21 cellular contexts compared by ENCODE assay signal in the genomic region with DNA sequence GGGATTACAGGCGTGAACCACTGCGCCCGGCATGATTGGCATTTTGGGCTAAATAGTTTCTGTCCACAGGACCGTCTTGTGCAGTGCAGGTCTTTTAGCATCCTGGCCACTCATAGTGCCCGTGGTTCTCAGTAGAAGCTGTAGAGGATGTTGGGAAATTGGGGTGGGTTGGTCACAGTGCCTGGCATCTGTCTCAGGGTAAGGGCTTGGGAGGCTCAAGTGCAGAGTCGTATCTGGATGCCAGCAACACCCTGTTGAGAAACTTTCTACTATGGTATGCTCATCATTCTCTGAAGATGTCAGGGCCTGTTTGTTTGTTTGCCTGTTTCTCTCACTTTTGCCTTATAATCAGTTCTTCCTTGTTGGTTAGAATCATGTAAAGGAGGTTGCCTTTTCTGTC. TPM values are rescaled to one million over a fixed set of nuclear protein-coding genes. Genes with fewer than 3 reads are reported as not detected.
DNase-seq lines count a peak whose midpoint lies in the region; ATAC-seq and TF ChIP-seq lines count a peak whose summit lies in the region.
"Had no signal": no experiment of that assay in that cellular context is flagged by ENCODE, and none has a peak within 500 bp of the region (broad histone marks: within the 10 kb centered on the region; RNA-seq: fewer than 3 reads in every experiment).

No MANE protein-coding gene starts in this region.

- H3K9me3 ChIP-seq in BLaER1: no peaks in the 10 kb centered on the region
- H3K9me3 ChIP-seq in CD4-positive, alpha-beta T cell (ENCODE audit: control insufficient read depth, low read length): no peaks in the 10 kb centered on the region
- H3K9me3 ChIP-seq: adrenal gland, breast epithelium, prostate gland, tibial nerve had no signal

- peak overlapping the region; percentile 63; the same call in 1 of the 2 replicates for H3K4me2 ChIP-seq in BLaER1

- peaks cover 56% of the 10 kb centered on the region for H3K36me3 Mint-ChIP-seq in CD4-positive, alpha-beta T cell (ENCODE audit: low read depth)
- H3K36me3 Mint-ChIP-seq in activated CD8-positive, alpha-beta T cell treated with anti-CD3 and anti-CD28 coated beads, Interleukin-2, amount 10 ng/mL, durations not matched to agents 7 days and 5 days (ENCODE audit: low read depth): peaks cover 35% of the 10 kb centered on the region
- peaks cover 11 to 15% of the 10 kb centered on the region in 2 donors for H3K36me3 Mint-ChIP-seq in naive B cell

- H3K27ac ChIP-seq in BLaER1: no peak overlapping the region
- H3K27ac ChIP-seq in CD4-positive, alpha-beta T cell (ENCODE audit: low read depth, low read length): no peak overlapping the region
- H3K27ac ChIP-seq: adrenal gland, breast epithelium, prostate gland, tibial nerve had no signal

- no peak for TF ChIP-seq CTCF in CD4-positive, alpha-beta T cell (IDR thresholded peaks at IDR 0.05)

- peaks cover 84% of the 10 kb centered on the region for H3K36me3 ChIP-seq in BLaER1
- H3K36me3 ChIP-seq: breast epithelium had no signal

- H3K27me3 ChIP-seq in BLaER1: no peaks in the 10 kb centered on the region
- no peaks in the 10 kb centered on the region for H3K27me3 ChIP-seq in CD4-positive, alpha-beta T cell (ENCODE audit: control insufficient read depth, insufficient read depth, low read length)
- H3K27me3 ChIP-seq: adrenal gland, breast epithelium, tibial nerve had no signal

- H3K4me1 Mint-ChIP-seq in CD4-positive, alpha-beta T cell (ENCODE audit: low read depth): peaks cover 67% of the 10 kb centered on the region
- peaks cover 34% of the 10 kb centered on the region for H3K4me1 Mint-ChIP-seq in activated CD8-positive, alpha-beta T cell treated with anti-CD3 and anti-CD28 coated beads, Interleukin-2, amount 10 ng/mL, durations not matched to agents 7 days and 5 days (ENCODE audit: low read depth)
- H3K4me1 Mint-ChIP-seq in naive B cell: peaks cover 56 to 87% (median 69%) of the 10 kb centered on the region in 3 donors

- peaks cover 42% of the 10 kb centered on the region for H3K4me1 ChIP-seq in BLaER1

- CTCF ChIA-PET in CD4-positive, alpha-beta T cell (lab: Charles Lee): no interaction called here
- CTCF ChIA-PET in activated CD8-positive, alpha-beta T cell treated with anti-CD3 and anti-CD28 coated beads, Interleukin-2, amount 10 ng/mL, durations not matched to agents 7 days and 5 days (lab: Charles Lee): no interaction called here

- no peak for DNase-seq in CD4-positive, alpha-beta T cell
- no peak for DNase-seq in activated CD8-positive, alpha-beta T cell treated with anti-CD3 and anti-CD28 coated beads, Interleukin-2, amount 10 ng/mL, durations not matched to agents 7 days and 5 days
- no peak for DNase-seq in naive B cell
- no peak for DNase-seq in activated CD4-positive, alpha-beta T cell treated with anti-CD3 and anti-CD28 coated beads for 48 hours
- DNase-seq: activated CD4-positive, alpha-beta T cell treated with anti-CD3 and anti-CD28 coated beads, Interleukin-2, amount 50 U/mL, for 1 hour; activated CD8-positive, alpha-beta memory T cell treated with anti-CD3 and anti-CD28 coated beads, Interleukin-2, amount 50 U/mL, for 48 hours; adrenal gland; cortex of kidney; EL; NCI-H1417; NCI-H510A treated with DMSO at 0.1 percent for 48 hours; stimulated activated CD4-positive, alpha-beta T cell treated with anti-CD3 and anti-CD28 coated beads, Interleukin-1b, Interleukin-23, amount 100 ng/mL, for 48 hours; stimulated activated naive CD4-positive, alpha-beta T cell treated with Interleukin-2 at 50 U/mL for 16 hours had no signal

- intact Hi-C loops in CD4-positive, alpha-beta T cell (cut with DNase I, micrococcal nuclease): no loop called here

- no peaks in the 10 kb centered on the region for H3K9me3 Mint-ChIP-seq in CD4-positive, alpha-beta T cell
- H3K9me3 Mint-ChIP-seq in activated CD8-positive, alpha-beta T cell treated with anti-CD3 and anti-CD28 coated beads, Interleukin-2, amount 10 ng/mL, durations not matched to agents 7 days and 5 days (ENCODE audit: insufficient read depth): no peaks in the 10 kb centered on the region
- H3K9me3 Mint-ChIP-seq in naive B cell: no peaks in the 10 kb centered on the region
- H3K9me3 Mint-ChIP-seq: neural crest cell had no signal

- peak overlapping the region; percentile 25 for H3K27ac Mint-ChIP-seq in CD4-positive, alpha-beta T cell
- H3K27ac Mint-ChIP-seq in activated CD8-positive, alpha-beta T cell treated with anti-CD3 and anti-CD28 coated beads, Interleukin-2, amount 10 ng/mL, durations not matched to agents 7 days and 5 days: peak overlapping the region; percentile 41
- H3K27ac Mint-ChIP-seq in naive B cell: peak overlapping the region in 4 of 6 donors; percentile 52 to 95 (median 79)

- no peak overlapping the region for H3K9ac ChIP-seq in BLaER1

- H3K4me3 Mint-ChIP-seq in CD4-positive, alpha-beta T cell: no peak overlapping the region
- H3K4me3 Mint-ChIP-seq in activated CD8-positive, alpha-beta T cell treated with anti-CD3 and anti-CD28 coated beads, Interleukin-2, amount 10 ng/mL, durations not matched to agents 7 days and 5 days: no peak overlapping the region
- H3K4me3 Mint-ChIP-seq in naive B cell: peak overlapping the region in 5 of 8 donors; percentile 37 to 73 (median 42)
- H3K4me3 Mint-ChIP-seq: neural crest cell had no signal

- H3K4me3 ChIP-seq in BLaER1: no peak overlapping the region
- H3K4me3 ChIP-seq: adrenal gland, breast epithelium, prostate gland, tibial nerve had no signal

- POLR2A ChIA-PET in CD4-positive, alpha-beta T cell (lab: Charles Lee): no interaction called here
- POLR2A ChIA-PET in activated CD8-positive, alpha-beta T cell treated with anti-CD3 and anti-CD28 coated beads, Interleukin-2, amount 10 ng/mL, durations not matched to agents 7 days and 5 days (lab: Charles Lee): no interaction called here

- H4K20me1 ChIP-seq in BLaER1: peaks cover 100% of the 10 kb centered on the region

- H3K27me3 Mint-ChIP-seq in CD4-positive, alpha-beta T cell: no peaks in the 10 kb centered on the region
- H3K27me3 Mint-ChIP-seq in activated CD8-positive, alpha-beta T cell treated with anti-CD3 and anti-CD28 coated beads, Interleukin-2, amount 10 ng/mL, durations not matched to agents 7 days and 5 days (ENCODE audit: low read depth): no peaks in the 10 kb centered on the region
- H3K27me3 Mint-ChIP-seq in naive B cell: no peaks in the 10 kb centered on the region

- ATAC-seq in CD4-positive, alpha-beta T cell (ENCODE audit: poor library complexity): no peak
- no peak for ATAC-seq in activated CD8-positive, alpha-beta T cell treated with anti-CD3 and anti-CD28 coated beads, Interleukin-2, amount 10 ng/mL, durations not matched to agents 7 days and 5 days
- ATAC-seq in naive B cell (ENCODE audit: low read depth in 2 of 2): no peak
- ATAC-seq in GM18867 (IDR thresholded peaks at IDR 0.05; ENCODE audit: unreplicated experiment): no peak
- ATAC-seq in GM19328 (IDR thresholded peaks at IDR 0.05; ENCODE audit: unreplicated experiment): no peak

RNA-seq across cellular contexts. Expression of a gene that starts 21.9 kb away (rescaled TPM):
- 10 to 100 TPM; 18.7 TPM for total RNA-seq in CD4-positive, alpha-beta T cell
- 10 to 100 TPM; 65.3 to 69.6 TPM for total RNA-seq in activated CD8-positive, alpha-beta T cell treated with anti-CD3 and anti-CD28 coated beads, Interleukin-2, amount 10 ng/mL, durations not matched to agents 7 days and 5 days
- polyA plus RNA-seq in naive B cell (ENCODE audit: low read depth in 6 of 6): 100 to 1,000 TPM in 2 of 6 donors, 10 to 100 TPM in 4; 84.4 to 106 (median 95.3) TPM

RNA-seq across cellular contexts. Expression of a gene that starts 38.2 kb away (rescaled TPM):
- under 1 TPM in 1 of 2 experiments, not detected in 1; 0.14 TPM for total RNA-seq in CD4-positive, alpha-beta T cell
- total RNA-seq in activated CD8-positive, alpha-beta T cell treated with anti-CD3 and anti-CD28 coated beads, Interleukin-2, amount 10 ng/mL, durations not matched to agents 7 days and 5 days: under 1 TPM; 0.08 to 0.34 TPM
- polyA plus RNA-seq in naive B cell (ENCODE audit: low read depth in 6 of 6): under 1 TPM in 2 of 6 donors, not detected in 4; 0.21 to 0.48 TPM
- total RNA-seq: skeletal muscle tissue had no signal

RNA-seq across cellular contexts. Expression of a gene that starts 40.4 kb away (rescaled TPM):
- 10 to 100 TPM; 23.9 to 25.2 TPM for total RNA-seq in CD4-positive, alpha-beta T cell
- 10 to 100 TPM; 46.7 to 47.1 TPM for total RNA-seq in activated CD8-positive, alpha-beta T cell treated with anti-CD3 and anti-CD28 coated beads, Interleukin-2, amount 10 ng/mL, durations not matched to agents 7 days and 5 days
- polyA plus RNA-seq in naive B cell (ENCODE audit: low read depth in 6 of 6): 10 to 100 TPM; 54.7 to 97.9 (median 65.1) TPM

RNA-seq across cellular contexts. Expression of a gene that starts 43.1 kb away (rescaled TPM):
- under 1 TPM; 0.14 to 0.20 TPM for total RNA-seq in CD4-positive, alpha-beta T cell
- 1 to 10 TPM in 1 of 2 experiments, under 1 TPM in 1; 0.66 to 1.6 TPM for total RNA-seq in activated CD8-positive, alpha-beta T cell treated with anti-CD3 and anti-CD28 coated beads, Interleukin-2, amount 10 ng/mL, durations not matched to agents 7 days and 5 days
- polyA plus RNA-seq in naive B cell (ENCODE audit: low read depth in 6 of 6): not detected
- total RNA-seq: skeletal muscle tissue had no signal

RNA-seq across cellular contexts. Expression of a gene that starts 52.7 kb away (rescaled TPM):
- 10 to 100 TPM; 20.0 to 21.2 TPM for total RNA-seq in CD4-positive, alpha-beta T cell
- total RNA-seq in activated CD8-positive, alpha-beta T cell treated with anti-CD3 and anti-CD28 coated beads, Interleukin-2, amount 10 ng/mL, durations not matched to agents 7 days and 5 days: 10 to 100 TPM; 85.9 to 86.4 TPM
- 10 to 100 TPM; 36.9 to 69.4 (median 39.1) TPM for polyA plus RNA-seq in naive B cell (ENCODE audit: low read depth in 6 of 6)

Comparison
In these comparisons a context has a peak if more than half of its experiments do, and no peak if none do; other contexts are left out.
1. H3K27ac Mint-ChIP-seq: peak in every context shown above with its lines; median percentile 79 in naive B cell; 41 in activated CD8-positive, alpha-beta T cell treated with anti-CD3 and anti-CD28 coated beads, Interleukin-2, amount 10 ng/mL, durations not matched to agents 7 days and 5 days; 25 in CD4-positive, alpha-beta T cell.
2. H3K4me3 Mint-ChIP-seq: peak in naive B cell (5 of 8); none in CD4-positive, alpha-beta T cell (single experiment) and activated CD8-positive, alpha-beta T cell treated with anti-CD3 and anti-CD28 coated beads, Interleukin-2, amount 10 ng/mL, durations not matched to agents 7 days and 5 days (single experiment).